In the genomic region with DNA sequence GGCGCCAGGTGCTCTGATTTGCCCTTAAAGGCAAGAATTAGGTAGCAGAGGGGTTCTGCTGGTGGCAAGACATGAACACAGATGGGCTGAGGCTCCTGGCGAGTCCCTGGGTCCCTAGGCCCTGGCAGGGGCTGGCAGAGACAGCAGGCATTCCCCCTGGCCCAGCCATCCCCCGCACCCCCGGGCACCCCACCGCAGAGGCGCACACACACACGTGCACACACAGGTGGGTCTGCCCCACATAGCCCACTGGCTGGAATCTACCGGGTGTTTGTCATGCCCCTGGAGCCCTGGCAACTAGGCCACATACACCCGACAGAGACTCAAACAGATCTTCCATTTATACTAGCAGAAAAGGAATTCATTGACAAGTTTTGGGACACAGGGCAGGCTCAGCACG, we compare ENCODE assay signal across 1 cellular context.
TF ChIP-seq lines count a peak whose summit lies in the region.

No MANE protein-coding gene starts in this region.

TF ChIP-seq in WTC11, 78 proteins besides CTCF, POLR2A, EP300 and RAD21 (continued from another document):
- TF ChIP-seq, protein P1, sequence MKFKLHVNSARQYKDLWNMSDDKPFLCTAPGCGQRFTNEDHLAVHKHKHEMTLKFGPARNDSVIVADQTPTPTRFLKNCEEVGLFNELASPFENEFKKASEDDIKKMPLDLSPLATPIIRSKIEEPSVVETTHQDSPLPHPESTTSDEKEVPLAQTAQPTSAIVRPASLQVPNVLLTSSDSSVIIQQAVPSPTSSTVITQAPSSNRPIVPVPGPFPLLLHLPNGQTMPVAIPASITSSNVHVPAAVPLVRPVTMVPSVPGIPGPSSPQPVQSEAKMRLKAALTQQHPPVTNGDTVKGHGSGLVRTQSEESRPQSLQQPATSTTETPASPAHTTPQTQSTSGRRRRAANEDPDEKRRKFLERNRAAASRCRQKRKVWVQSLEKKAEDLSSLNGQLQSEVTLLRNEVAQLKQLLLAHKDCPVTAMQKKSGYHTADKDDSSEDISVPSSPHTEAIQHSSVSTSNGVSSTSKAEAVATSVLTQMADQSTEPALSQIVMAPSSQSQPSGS (CRISPR knock-in tag; IDR thresholded peaks at IDR 0.05; ENCODE audit: borderline replicate concordance, low read depth), result no peak
- TF ChIP-seq ZNF219 (CRISPR knock-in tag; IDR thresholded peaks at IDR 0.05; ENCODE audit: borderline replicate concordance), result no peak
- TF ChIP-seq NFATC4 (CRISPR knock-in tag; IDR thresholded peaks at IDR 0.05), result no peak
